ENCODE assay signal across 15 cellular contexts in the genomic region with DNA sequence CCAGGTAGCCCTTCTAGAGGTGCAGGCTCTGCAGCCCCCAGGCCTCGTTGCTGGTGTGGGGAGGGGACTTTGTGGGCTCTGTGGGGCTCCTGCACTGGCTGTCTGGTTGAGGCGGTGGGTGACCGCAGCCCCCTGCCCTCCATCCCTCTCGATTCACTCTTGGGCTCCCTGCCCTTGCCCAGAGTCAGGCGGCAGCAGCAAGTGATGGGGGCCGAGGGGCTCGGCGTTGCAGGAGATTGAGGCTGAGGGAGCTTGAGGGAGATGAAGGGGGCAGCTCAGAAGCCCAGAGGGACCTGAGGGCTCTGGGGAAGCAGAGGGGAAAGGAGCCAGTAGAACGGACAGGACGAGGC. TPM values are rescaled to one million over a fixed set of nuclear protein-coding genes. Genes with fewer than 3 reads are reported as not detected.
A peak's percentile ranks its signal among the peaks of the same experiment; 100 is the strongest.
DNase-seq lines count a peak whose midpoint lies in the region; ATAC-seq and TF ChIP-seq lines count a peak whose summit lies in the region.
"Had no signal": no experiment of that assay in that cellular context is flagged by ENCODE, and none has a peak within 500 bp of the region (broad histone marks: within the 10 kb centered on the region; RNA-seq: fewer than 3 reads in every experiment).

No MANE protein-coding gene starts in this region.

- no peak for TF ChIP-seq EP300 in ovary (IDR thresholded peaks at IDR 0.05)

- H3K27ac Mint-ChIP-seq in activated CD4-positive, alpha-beta T cell treated with anti-CD3 and anti-CD28 coated beads, Interleukin-2, amount 10 ng/mL, durations not matched to agents 7 days and 5 days, result peak overlapping the region; percentile 78
- H3K27ac Mint-ChIP-seq in CD4-positive, alpha-beta T cell, result peak overlapping the region; percentile 63
- H3K27ac Mint-ChIP-seq in activated T-helper 17 cell treated with anti-CD3 and anti-CD28 coated beads, Interleukin-2, amount 50 U/mL, for 72 hours, result peak overlapping the region; percentile 78
- peak overlapping the region in 3 of 9 donors; percentile 51 to 78 (median 72) for H3K27ac Mint-ChIP-seq in naive thymus-derived CD4-positive, alpha-beta T cell
- H3K27ac Mint-ChIP-seq: memory B cell had no signal

- no peak for TF ChIP-seq CTCF in CD4-positive, alpha-beta T cell (IDR thresholded peaks at IDR 0.05)
- no peak for TF ChIP-seq CTCF in ovary (IDR thresholded peaks at IDR 0.05)

- H3K9me3 Mint-ChIP-seq in activated CD4-positive, alpha-beta T cell treated with anti-CD3 and anti-CD28 coated beads, Interleukin-2, amount 10 ng/mL, durations not matched to agents 7 days and 5 days, result no peaks in the 10 kb centered on the region
- H3K9me3 Mint-ChIP-seq in CD4-positive, alpha-beta T cell, result no peaks in the 10 kb centered on the region
- H3K9me3 Mint-ChIP-seq in activated T-helper 17 cell treated with anti-CD3 and anti-CD28 coated beads, Interleukin-2, amount 50 U/mL, for 72 hours, result no peaks in the 10 kb centered on the region
- no peaks in the 10 kb centered on the region for H3K9me3 Mint-ChIP-seq in naive thymus-derived CD4-positive, alpha-beta T cell
- H3K9me3 Mint-ChIP-seq: memory B cell had no signal

- H3K27me3 Mint-ChIP-seq in activated CD4-positive, alpha-beta T cell treated with anti-CD3 and anti-CD28 coated beads, Interleukin-2, amount 10 ng/mL, durations not matched to agents 7 days and 5 days, result peaks cover 4% of the 10 kb centered on the region
- H3K27me3 Mint-ChIP-seq in CD4-positive, alpha-beta T cell, result no peaks in the 10 kb centered on the region
- no peaks in the 10 kb centered on the region for H3K27me3 Mint-ChIP-seq in activated T-helper 17 cell treated with anti-CD3 and anti-CD28 coated beads, Interleukin-2, amount 50 U/mL, for 72 hours
- H3K27me3 Mint-ChIP-seq in naive thymus-derived CD4-positive, alpha-beta T cell, result peaks cover 0 to 3% (median 0%) of the 10 kb centered on the region in 5 donors

- no peaks in the 10 kb centered on the region for H3K27me3 ChIP-seq in CD4-positive, alpha-beta T cell (ENCODE audit: control insufficient read depth, insufficient read depth, low read length)
- no peaks in the 10 kb centered on the region for H3K27me3 ChIP-seq in naive thymus-derived CD4-positive, alpha-beta T cell (ENCODE audit: control insufficient read depth in 2 of 2, insufficient read depth in 2 of 2, low read length in 2 of 2)
- no peaks in the 10 kb centered on the region for H3K27me3 ChIP-seq in ovary

- 85 to 91% (median 90%) methylated on average over 10 of the region's 10 CpGs for WGBS in ovary, 3 donors

- no peaks in the 10 kb centered on the region for H3K4me1 ChIP-seq in naive thymus-derived CD4-positive, alpha-beta T cell (ENCODE audit: control insufficient read depth in 2 of 2, insufficient read depth in 2 of 2, low read length in 2 of 2)
- H3K4me1 ChIP-seq in ovary (ENCODE audit: insufficient read depth), result no peaks in the 10 kb centered on the region

- TF ChIP-seq POLR2A in ovary (IDR thresholded peaks at IDR 0.05), result no peak

- no peak overlapping the region for H3K27ac ChIP-seq in CD4-positive, alpha-beta T cell (ENCODE audit: low read depth, low read length)
- H3K27ac ChIP-seq in naive thymus-derived CD4-positive, alpha-beta T cell (ENCODE audit: low read depth, low read length), result no peak overlapping the region
- H3K27ac ChIP-seq in ovary, result no peak overlapping the region
- H3K27ac ChIP-seq: A549 had no signal

- no peak overlapping the region for H3K4me3 ChIP-seq in naive thymus-derived CD4-positive, alpha-beta T cell (ENCODE audit: low read length)
- no peak overlapping the region for H3K4me3 ChIP-seq in ovary
- H3K4me3 ChIP-seq: A549 had no signal

- no peaks in the 10 kb centered on the region for H3K36me3 ChIP-seq in naive thymus-derived CD4-positive, alpha-beta T cell (ENCODE audit: control insufficient read depth in 2 of 3, insufficient read depth in 3 of 3, low read length in 3 of 3)
- no peaks in the 10 kb centered on the region for H3K36me3 ChIP-seq in ovary

- H3K4me3 Mint-ChIP-seq in activated CD4-positive, alpha-beta T cell treated with anti-CD3 and anti-CD28 coated beads, Interleukin-2, amount 10 ng/mL, durations not matched to agents 7 days and 5 days, result peak overlapping the region; percentile 54
- peak overlapping the region; percentile 46 for H3K4me3 Mint-ChIP-seq in CD4-positive, alpha-beta T cell
- H3K4me3 Mint-ChIP-seq in activated T-helper 17 cell treated with anti-CD3 and anti-CD28 coated beads, Interleukin-2, amount 50 U/mL, for 72 hours, result peak overlapping the region; percentile 69
- H3K4me3 Mint-ChIP-seq in naive thymus-derived CD4-positive, alpha-beta T cell, result peak overlapping the region in 9 of 10 donors; percentile 15 to 80 (median 49)
- H3K4me3 Mint-ChIP-seq: memory B cell had no signal

- no peak for DNase-seq in activated CD4-positive, alpha-beta T cell treated with anti-CD3 and anti-CD28 coated beads, Interleukin-2, amount 10 ng/mL, durations not matched to agents 7 days and 5 days
- no peak for DNase-seq in activated CD4-positive, alpha-beta T cell treated with anti-CD3 and anti-CD28 coated beads for 1 hour
- DNase-seq in CD4-positive, alpha-beta T cell, result no peak
- no peak for DNase-seq in naive thymus-derived CD4-positive, alpha-beta T cell
- DNase-seq in SIG-M5 (lab: John Stamatoyannopoulos, UW) (no peak), ovary (no peak)
- DNase-seq: Karpas-422, NCI-H2171, OCI-M1, SHP77 treated with DMSO at 0.1 percent for 48 hours, trophoblast cell had no signal

- POLR2A ChIA-PET in activated CD4-positive, alpha-beta T cell treated with anti-CD3 and anti-CD28 coated beads, Interleukin-2, amount 10 ng/mL, durations not matched to agents 7 days and 5 days (lab: Charles Lee), result no interaction called here
- POLR2A ChIA-PET in CD4-positive, alpha-beta T cell (lab: Charles Lee), result no interaction called here
- POLR2A ChIA-PET in naive thymus-derived CD4-positive, alpha-beta T cell (lab: Charles Lee), result interaction anchor here (1.2 kb wide), 1 partner anchor 129 kb away, joined by 4 read pairs; no protein-coding TSS in a partner anchor

- H3K36me3 Mint-ChIP-seq in activated CD4-positive, alpha-beta T cell treated with anti-CD3 and anti-CD28 coated beads, Interleukin-2, amount 10 ng/mL, durations not matched to agents 7 days and 5 days (ENCODE audit: low read depth), result no peaks in the 10 kb centered on the region
- no peaks in the 10 kb centered on the region for H3K36me3 Mint-ChIP-seq in CD4-positive, alpha-beta T cell (ENCODE audit: low read depth)
- no peaks in the 10 kb centered on the region for H3K36me3 Mint-ChIP-seq in activated T-helper 17 cell treated with anti-CD3 and anti-CD28 coated beads, Interleukin-2, amount 50 U/mL, for 72 hours (ENCODE audit: low read depth)
- no peaks in the 10 kb centered on the region for H3K36me3 Mint-ChIP-seq in naive thymus-derived CD4-positive, alpha-beta T cell
- H3K36me3 Mint-ChIP-seq: memory B cell had no signal

- CTCF ChIA-PET in activated CD4-positive, alpha-beta T cell treated with anti-CD3 and anti-CD28 coated beads, Interleukin-2, amount 10 ng/mL, durations not matched to agents 7 days and 5 days (lab: Charles Lee), result interaction anchor here (1.4 kb wide), 1 partner anchor 129 kb away, joined by 5 read pairs; no protein-coding TSS in a partner anchor
- CTCF ChIA-PET in CD4-positive, alpha-beta T cell (lab: Charles Lee), result no interaction called here
- CTCF ChIA-PET in naive thymus-derived CD4-positive, alpha-beta T cell (lab: Charles Lee), result interaction anchor here (2.2 kb wide), 1 partner anchor 129 kb away, joined by 7 read pairs; no protein-coding TSS in a partner anchor

- peaks cover 10% of the 10 kb centered on the region for H3K4me1 Mint-ChIP-seq in activated CD4-positive, alpha-beta T cell treated with anti-CD3 and anti-CD28 coated beads, Interleukin-2, amount 10 ng/mL, durations not matched to agents 7 days and 5 days
- H3K4me1 Mint-ChIP-seq in CD4-positive, alpha-beta T cell (ENCODE audit: low read depth), result peaks cover 14% of the 10 kb centered on the region
- H3K4me1 Mint-ChIP-seq in activated T-helper 17 cell treated with anti-CD3 and anti-CD28 coated beads, Interleukin-2, amount 50 U/mL, for 72 hours, result peaks cover 14% of the 10 kb centered on the region
- peaks cover 0 to 12% (median 0%) of the 10 kb centered on the region in 7 donors for H3K4me1 Mint-ChIP-seq in naive thymus-derived CD4-positive, alpha-beta T cell
- H3K4me1 Mint-ChIP-seq: memory B cell had no signal

- intact Hi-C loops in CD4-positive, alpha-beta T cell (cut with DNase I, micrococcal nuclease), result no loop called here
- intact Hi-C loops in naive thymus-derived CD4-positive, alpha-beta T cell (cut with micrococcal nuclease), result no loop called here
- intact Hi-C loops in ovary (cut with DNase I), result no loop called here

- ATAC-seq in CD4-positive, alpha-beta T cell (ENCODE audit: poor library complexity), result no peak
- no peak for ATAC-seq in activated T-helper 17 cell treated with anti-CD3 and anti-CD28 coated beads, Interleukin-2, amount 50 U/mL, for 72 hours (replicated peaks)
- no peak for ATAC-seq in naive thymus-derived CD4-positive, alpha-beta T cell
- ATAC-seq in HG02642 (IDR thresholded peaks at IDR 0.05; ENCODE audit: poor library complexity, unreplicated experiment), result no peak
- ATAC-seq: A549 had no signal

- H3K9me3 ChIP-seq in CD4-positive, alpha-beta T cell (ENCODE audit: control insufficient read depth, low read length), result no peaks in the 10 kb centered on the region
- H3K9me3 ChIP-seq in naive thymus-derived CD4-positive, alpha-beta T cell (ENCODE audit: control insufficient read depth in 2 of 3, low read length in 3 of 3), result no peaks in the 10 kb centered on the region
- no peaks in the 10 kb centered on the region for H3K9me3 ChIP-seq in ovary
- H3K9me3 ChIP-seq: A549 had no signal

RNA-seq across cellular contexts. Expression of a gene that starts 9.5 kb away (rescaled TPM):
- total RNA-seq in activated CD4-positive, alpha-beta T cell treated with anti-CD3 and anti-CD28 coated beads, Interleukin-2, amount 10 ng/mL, durations not matched to agents 7 days and 5 days, result not detected
- total RNA-seq in CD4-positive, alpha-beta T cell, result under 1 TPM in 1 of 2 experiments, not detected in 1; 0.11 TPM
- total RNA-seq in activated T-helper 17 cell treated with anti-CD3 and anti-CD28 coated beads, Interleukin-2, amount 50 U/mL, for 72 hours, result not detected
- under 1 TPM in 1 of 5 experiments, not detected in 4; 0.12 TPM for total RNA-seq in naive thymus-derived CD4-positive, alpha-beta T cell
- polyA plus RNA-seq in naive thymus-derived CD4-positive, alpha-beta T cell, result not detected
- total RNA-seq in ovary, result not detected
- polyA plus RNA-seq in ovary, result not detected
- polyA plus RNA-seq: A549 had no signal
